Comparison of ENCODE assay signal across 19 cellular contexts in genomic region chr22:30348837-30349236, GRCh38. TPM values are rescaled to one million over a fixed set of nuclear protein-coding genes. Genes with fewer than 3 reads are reported as not detected.
DNase-seq lines count a peak whose midpoint lies in the region; ATAC-seq, FAIRE-seq and TF ChIP-seq lines count a peak whose summit lies in the region.
"Had no signal": no experiment of that assay in that cellular context is flagged by ENCODE, and none has a peak within 500 bp of the region (broad histone marks: within the 10 kb centered on the region; RNA-seq: fewer than 3 reads in every experiment).

No MANE protein-coding gene starts in this region.

- no peaks in the 10 kb centered on the region for H3K9me3 ChIP-seq in spleen
- H3K9me3 ChIP-seq: colonic mucosa, upper lobe of left lung had no signal

- peak overlapping the region; percentile 25 for H3K4me3 Mint-ChIP-seq in activated CD4-positive, alpha-beta T cell treated with anti-CD3 and anti-CD28 coated beads, Interleukin-2, amount 10 ng/mL, durations not matched to agents 24 days and 14 days
- H3K4me3 Mint-ChIP-seq: H9, naive B cell had no signal

- no peaks in the 10 kb centered on the region for H3K27me3 Mint-ChIP-seq in activated CD4-positive, alpha-beta T cell treated with anti-CD3 and anti-CD28 coated beads, Interleukin-2, amount 10 ng/mL, durations not matched to agents 24 days and 14 days
- H3K27me3 Mint-ChIP-seq: naive B cell had no signal

- peaks cover 37% of the 10 kb centered on the region for H3K4me1 Mint-ChIP-seq in activated CD4-positive, alpha-beta T cell treated with anti-CD3 and anti-CD28 coated beads, Interleukin-2, amount 10 ng/mL, durations not matched to agents 24 days and 14 days
- H3K4me1 Mint-ChIP-seq: H9 had no signal

- H3K27ac ChIP-seq in caudate nucleus (ENCODE audit: low read depth, low read length): peak overlapping the region; percentile 55
- peak overlapping the region in 6 of 8 donors; percentile 49 to 59 (median 52) for H3K27ac ChIP-seq in spleen
- H3K27ac ChIP-seq: colonic mucosa had no signal

- TF ChIP-seq POLR2A in spleen (IDR thresholded peaks at IDR 0.05): no peak

- peak; percentile 31 for FAIRE-seq in GM19239 (lab: Jason Lieb, UNC)
- FAIRE-seq: A204.1, D721Med, K562 had no signal

- intact Hi-C loops in activated CD4-positive, alpha-beta T cell treated with anti-CD3 and anti-CD28 coated beads, Interleukin-2, amount 10 ng/mL, durations not matched to agents 24 days and 14 days (cut with micrococcal nuclease): no loop called here
- intact Hi-C loops in spleen (cut with DNase I; ENCODE audit: low total_unique reads): no loop called here
- intact Hi-C loops in left cardiac atrium (cut with DNase I): no loop called here

- no peak for ATAC-seq in left cardiac atrium
- ATAC-seq: K562, left lobe of liver had no signal

- no peaks in the 10 kb centered on the region for H3K27me3 ChIP-seq in spleen (replicated peaks in 1 of 7)
- H3K27me3 ChIP-seq: colonic mucosa, upper lobe of left lung had no signal

- peaks cover 77% of the 10 kb centered on the region for H3K36me3 Mint-ChIP-seq in activated CD4-positive, alpha-beta T cell treated with anti-CD3 and anti-CD28 coated beads, Interleukin-2, amount 10 ng/mL, durations not matched to agents 24 days and 14 days (ENCODE audit: low read depth)

- H3K4me1 ChIP-seq in spleen: peaks cover 23 to 95% (median 67%) of the 10 kb centered on the region in 6 donors
- H3K4me1 ChIP-seq: colonic mucosa had no signal

- no peaks in the 10 kb centered on the region for H3K9me3 Mint-ChIP-seq in activated CD4-positive, alpha-beta T cell treated with anti-CD3 and anti-CD28 coated beads, Interleukin-2, amount 10 ng/mL, durations not matched to agents 24 days and 14 days
- H3K9me3 Mint-ChIP-seq: H9, naive B cell had no signal

- H3K4me3 ChIP-seq in spleen: no peak overlapping the region
- H3K4me3 ChIP-seq: colonic mucosa, K562, upper lobe of left lung had no signal

- H3K36me3 ChIP-seq in spleen: peaks cover 0 to 100% (median 94%) of the 10 kb centered on the region in 6 donors

- no peak for TF ChIP-seq CTCF in spleen (IDR thresholded peaks at IDR 0.05 in 8 of 11, conservative IDR thresholded peaks at IDR 0.05 in 3 of 11)

- WGBS in spleen, 5 donors: 49 to 76% (median 58%) methylated on average over 5 of the region's 5 CpGs

- no peak for DNase-seq in activated CD4-positive, alpha-beta T cell treated with anti-CD3 and anti-CD28 coated beads, Interleukin-2, amount 10 ng/mL, durations not matched to agents 24 days and 14 days
- DNase-seq in activated CD4-positive, alpha-beta T cell treated with anti-CD3 and anti-CD28 coated beads for 4 hours: no peak
- DNase-seq in GM19239 (ENCODE audit: insufficient read length, low spot score) (no peak), caudate nucleus (lab: John Stamatoyannopoulos, UW) (peak in 2 of 61 donors; percentile 23 to 36), spleen (no peak), NCI-H510A (lab: John Stamatoyannopoulos, UW) (no peak), left cardiac atrium (no peak)
- no peak for DNase-seq in stimulated activated CD4-positive, alpha-beta T cell treated with anti-CD3 and anti-CD28 coated beads, Interleukin-4, amount 100 ng/mL, for 24 hours
- DNase-seq: amniotic stem cell, colonic mucosa, H9, naive B cell, NCI-H1417 treated with DMSO at 0.1 percent for 48 hours, SIG-M5, upper lobe of left lung had no signal

- H3K27ac Mint-ChIP-seq in activated CD4-positive, alpha-beta T cell treated with anti-CD3 and anti-CD28 coated beads, Interleukin-2, amount 10 ng/mL, durations not matched to agents 24 days and 14 days: peak overlapping the region; percentile 83

RNA-seq across cellular contexts. Expression of gene SF3A1, which starts 7.9 kb away (rescaled TPM):
- total RNA-seq in activated CD4-positive, alpha-beta T cell treated with anti-CD3 and anti-CD28 coated beads, Interleukin-2, amount 10 ng/mL, durations not matched to agents 24 days and 14 days: 314 and 319 TPM in 2 replicates
- 100 to 1,000 TPM; 154 to 223 (median 182) TPM for total RNA-seq in spleen
- 10 to 100 TPM; 14.9 to 22.8 (median 16.1) TPM for polyA plus RNA-seq in spleen
- 100 to 1,000 TPM in 1 of 2 donors, 10 to 100 TPM in 1; 94.3 to 105 TPM for total RNA-seq in left cardiac atrium

RNA-seq across cellular contexts. Expression of gene CCDC157, which starts 8.0 kb away (rescaled TPM):
- 2.9 and 3.2 TPM in 2 replicates for total RNA-seq in activated CD4-positive, alpha-beta T cell treated with anti-CD3 and anti-CD28 coated beads, Interleukin-2, amount 10 ng/mL, durations not matched to agents 24 days and 14 days
- total RNA-seq in spleen: 1 to 10 TPM; 2.1 to 8.1 (median 3.5) TPM
- 1 to 10 TPM; 2.5 to 4.6 (median 3.9) TPM for polyA plus RNA-seq in spleen
- total RNA-seq in left cardiac atrium: under 1 TPM; 0.65 to 0.84 TPM

RNA-seq across cellular contexts. Expression of gene TBC1D10A, which starts 22.1 kb away (rescaled TPM):
- total RNA-seq in activated CD4-positive, alpha-beta T cell treated with anti-CD3 and anti-CD28 coated beads, Interleukin-2, amount 10 ng/mL, durations not matched to agents 24 days and 14 days: 18.9 and 19.3 TPM in 2 replicates
- total RNA-seq in spleen (10 to 100 TPM; 26.8 to 46.4 (median 34.3) TPM), left cardiac atrium (10 to 100 TPM; 11.9 to 12.3 TPM)
- polyA plus RNA-seq in spleen: 10 to 100 TPM; 21.1 to 37.4 (median 22.1) TPM

RNA-seq across cellular contexts. Expression of gene RNF215, which starts 38.4 kb away (rescaled TPM):
- total RNA-seq in activated CD4-positive, alpha-beta T cell treated with anti-CD3 and anti-CD28 coated beads, Interleukin-2, amount 10 ng/mL, durations not matched to agents 24 days and 14 days: 10.4 and 15.2 TPM in 2 replicates
- total RNA-seq in spleen (10 to 100 TPM; 10.2 to 19.5 (median 15.9) TPM), left cardiac atrium (10 to 100 TPM in 1 of 2 donors, 1 to 10 TPM in 1; 7.5 to 12.9 TPM)
- polyA plus RNA-seq in spleen: 10 to 100 TPM in 1 of 3 donors, 1 to 10 TPM in 2; 6.5 to 11.0 (median 8.3) TPM

RNA-seq across cellular contexts. Expression of gene SEC14L2, which starts 48.0 kb away (rescaled TPM):
- 25.1 and 26.7 TPM in 2 replicates for total RNA-seq in activated CD4-positive, alpha-beta T cell treated with anti-CD3 and anti-CD28 coated beads, Interleukin-2, amount 10 ng/mL, durations not matched to agents 24 days and 14 days
- total RNA-seq in spleen (1 to 10 TPM in 6 of 7 donors, under 1 TPM in 1; 0.52 to 6.1 (median 2.4) TPM), left cardiac atrium (1 to 10 TPM; 2.1 to 5.7 TPM)
- 1 to 10 TPM in 1 of 3 donors, under 1 TPM in 2; 0.54 to 1.5 (median 0.96) TPM for polyA plus RNA-seq in spleen
